In the genomic region with DNA sequence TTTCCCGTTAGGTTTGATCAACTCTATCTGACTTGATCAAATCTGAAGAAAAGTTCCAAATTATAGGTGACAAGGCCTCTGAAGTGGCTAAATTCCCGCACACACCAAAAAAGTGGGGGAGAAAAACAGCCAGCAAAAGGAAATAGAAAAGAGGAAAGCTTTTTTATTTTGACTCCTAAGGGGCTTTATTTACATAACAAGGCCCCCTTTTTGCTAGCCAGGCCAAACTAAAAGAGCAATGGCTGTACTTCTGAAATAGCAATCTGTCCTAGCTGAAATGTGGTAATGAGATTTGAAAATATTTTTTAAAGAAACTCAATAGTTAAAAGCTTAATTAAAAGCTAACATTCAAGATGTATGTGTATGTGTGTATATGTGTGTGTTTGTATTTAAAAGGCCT, we compare ENCODE assay signal across 2 cellular contexts.
TF ChIP-seq lines count a peak whose summit lies in the region.

No MANE protein-coding gene starts in this region.

TF ChIP-seq in GM23338, 12 proteins besides CTCF, POLR2A, EP300 and RAD21 (continues in another document):
- TF ChIP-seq, protein P1, sequence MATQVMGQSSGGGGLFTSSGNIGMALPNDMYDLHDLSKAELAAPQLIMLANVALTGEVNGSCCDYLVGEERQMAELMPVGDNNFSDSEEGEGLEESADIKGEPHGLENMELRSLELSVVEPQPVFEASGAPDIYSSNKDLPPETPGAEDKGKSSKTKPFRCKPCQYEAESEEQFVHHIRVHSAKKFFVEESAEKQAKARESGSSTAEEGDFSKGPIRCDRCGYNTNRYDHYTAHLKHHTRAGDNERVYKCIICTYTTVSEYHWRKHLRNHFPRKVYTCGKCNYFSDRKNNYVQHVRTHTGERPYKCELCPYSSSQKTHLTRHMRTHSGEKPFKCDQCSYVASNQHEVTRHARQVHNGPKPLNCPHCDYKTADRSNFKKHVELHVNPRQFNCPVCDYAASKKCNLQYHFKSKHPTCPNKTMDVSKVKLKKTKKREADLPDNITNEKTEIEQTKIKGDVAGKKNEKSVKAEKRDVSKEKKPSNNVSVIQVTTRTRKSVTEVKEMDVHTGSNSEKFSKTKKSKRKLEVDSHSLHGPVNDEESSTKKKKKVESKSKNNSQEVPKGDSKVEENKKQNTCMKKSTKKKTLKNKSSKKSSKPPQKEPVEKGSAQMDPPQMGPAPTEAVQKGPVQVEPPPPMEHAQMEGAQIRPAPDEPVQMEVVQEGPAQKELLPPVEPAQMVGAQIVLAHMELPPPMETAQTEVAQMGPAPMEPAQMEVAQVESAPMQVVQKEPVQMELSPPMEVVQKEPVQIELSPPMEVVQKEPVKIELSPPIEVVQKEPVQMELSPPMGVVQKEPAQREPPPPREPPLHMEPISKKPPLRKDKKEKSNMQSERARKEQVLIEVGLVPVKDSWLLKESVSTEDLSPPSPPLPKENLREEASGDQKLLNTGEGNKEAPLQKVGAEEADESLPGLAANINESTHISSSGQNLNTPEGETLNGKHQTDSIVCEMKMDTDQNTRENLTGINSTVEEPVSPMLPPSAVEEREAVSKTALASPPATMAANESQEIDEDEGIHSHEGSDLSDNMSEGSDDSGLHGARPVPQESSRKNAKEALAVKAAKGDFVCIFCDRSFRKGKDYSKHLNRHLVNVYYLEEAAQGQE (IDR thresholded peaks at IDR 0.05; ENCODE audit: unreplicated experiment) = no peak
- no peak for TF ChIP-seq ZNF331 (CRISPR knock-in tag; IDR thresholded peaks at IDR 0.05; ENCODE audit: low read depth)
- TF ChIP-seq EZH2 (IDR thresholded peaks at IDR 0.05; ENCODE audit: low read depth, unreplicated experiment) = no peak
- TF ChIP-seq JUNB (IDR thresholded peaks at IDR 0.05; ENCODE audit: unreplicated experiment) = no peak
- TF ChIP-seq NANOG (IDR thresholded peaks at IDR 0.05; ENCODE audit: borderline replicate concordance) = no peak
- no peak for TF ChIP-seq EZH2phosphoT487 (IDR thresholded peaks at IDR 0.05; ENCODE audit: unreplicated experiment)
- TF ChIP-seq STAT1 (IDR thresholded peaks at IDR 0.05; ENCODE audit: unreplicated experiment) = no peak
- TF ChIP-seq ETS1 (IDR thresholded peaks at IDR 0.05) = no peak
- TF ChIP-seq ZNF114 (CRISPR knock-in tag; IDR thresholded peaks at IDR 0.05) = no peak
- no peak for TF ChIP-seq POLR2AphosphoS5 (IDR thresholded peaks at IDR 0.05; ENCODE audit: low read depth)

TF ChIP-seq in H1, 55 proteins besides CTCF, POLR2A, EP300 and RAD21:
- TF ChIP-seq FOSL1 (IDR thresholded peaks at IDR 0.05; ENCODE audit: insufficient read depth, low read depth, low read length) (no peak), JUN (IDR thresholded peaks at IDR 0.05; ENCODE audit: low read depth, low read length) (no peak), YY1 (IDR thresholded peaks at IDR 0.05; ENCODE audit: low read depth, low read length) (0 out of 2 replicates have a peak, but pooled peaks have one; percentile 21), ASH2L (IDR thresholded peaks at IDR 0.05; ENCODE audit: low read length) (peak; percentile 33)
